15 cellular contexts compared by ENCODE assay signal in genomic region chr16:87615621-87616041, GRCh38. TPM values are rescaled to one million over a fixed set of nuclear protein-coding genes. Genes with fewer than 3 reads are reported as not detected.
A peak's percentile ranks its signal among the peaks of the same experiment; 100 is the strongest.
DNase-seq lines count a peak whose midpoint lies in the region; ATAC-seq, FAIRE-seq and TF ChIP-seq lines count a peak whose summit lies in the region.
"Had no signal": no experiment of that assay in that cellular context is flagged by ENCODE, and none has a peak within 500 bp of the region (broad histone marks: within the 10 kb centered on the region; RNA-seq: fewer than 3 reads in every experiment).

No MANE protein-coding gene starts in this region.

- no peak overlapping the region for H3K27ac Mint-ChIP-seq in GM23338
- H3K27ac Mint-ChIP-seq: CD8-positive, alpha-beta T cell had no signal

- no peak overlapping the region for H3K14ac ChIP-seq in neuronal stem cell (ENCODE audit: low read length)

- 74% methylated on average over 19 of the region's 19 CpGs for WGBS in right cardiac atrium
- no CpG with 5 or more reads among the region's 19 CpGs for WGBS in neuronal stem cell (ENCODE audit: extremely low coverage in 2 of 2, insufficient read length in 2 of 2, insufficient replicate concordance in 1 of 2), 2 donors

- DNase-seq in Right ventricle myocardium superior: peak; percentile 20
- DNase-seq in right cardiac atrium: no peak
- DNase-seq in kidney: peak; percentile 46
- no peak for DNase-seq in neuronal stem cell (ENCODE audit: low spot score)
- DNase-seq in activated gamma-delta T cell (lab: John Stamatoyannopoulos, UW): no peak
- DNase-seq in GM19238 (ENCODE audit: insufficient read length, low spot score): no peak
- no peak for DNase-seq in GM23338 (ENCODE audit: low spot score)
- DNase-seq: 8988T; Calu3; CD8-positive, alpha-beta T cell; DMS79 treated with DMSO at 0.1 percent for 48 hours; GF-D8; HCEC 1CT had no signal

- no peak overlapping the region for H2BK12ac ChIP-seq in neuronal stem cell (ENCODE audit: low read length)

- H2BK120ac ChIP-seq in neuronal stem cell (ENCODE audit: low read depth, low read length): no peak overlapping the region

- H4K8ac ChIP-seq in neuronal stem cell (ENCODE audit: low read depth, low read length): no peak overlapping the region

- H3K27ac ChIP-seq in right cardiac atrium (ENCODE audit: low read length) (no peak overlapping the region), kidney (ENCODE audit: low read depth in 2 of 2, low read length in 2 of 2) (no peak overlapping the region), neuronal stem cell (replicated peaks; ENCODE audit: low read length) (no peak overlapping the region), GM23338 (ENCODE audit: low read depth) (no peak overlapping the region)
- H3K27ac ChIP-seq: BLaER1 treated with 17β-estradiol and CSF1 and Interleukin-3, amounts not matched to agents 10 nM and 100 nM had no signal

- H3K4me3 Mint-ChIP-seq in GM23338: no peak overlapping the region
- H3K4me3 Mint-ChIP-seq: CD8-positive, alpha-beta T cell had no signal

- no peaks in the 10 kb centered on the region for H3K36me3 ChIP-seq in kidney (ENCODE audit: control insufficient read depth in 1 of 2, insufficient read depth in 2 of 2, low read length in 2 of 2)
- H3K36me3 ChIP-seq in neuronal stem cell (replicated peaks in 1 of 2; ENCODE audit: control insufficient read depth in 2 of 2, insufficient read depth in 2 of 2, low read length in 2 of 2): no peaks in the 10 kb centered on the region
- no peaks in the 10 kb centered on the region for H3K36me3 ChIP-seq in GM23338 (ENCODE audit: insufficient read depth)
- H3K36me3 ChIP-seq: BLaER1 treated with 17β-estradiol and CSF1 and Interleukin-3, amounts not matched to agents 10 nM and 100 nM had no signal

- H3K4me1 ChIP-seq in right cardiac atrium (ENCODE audit: control insufficient read depth, insufficient read depth, low read length) (no peaks in the 10 kb centered on the region), kidney (ENCODE audit: control insufficient read depth in 1 of 2, insufficient read depth in 1 of 2, low read depth in 1 of 2, low read length in 2 of 2) (no peaks in the 10 kb centered on the region), neuronal stem cell (ENCODE audit: control insufficient read depth in 2 of 2, insufficient read depth in 1 of 2, low read depth in 1 of 2, low read length in 2 of 2) (peaks cover 0 to 8% of the 10 kb centered on the region in 2 donors), GM23338 (ENCODE audit: insufficient read depth) (no peaks in the 10 kb centered on the region; the same call in 1 of the 2 replicates)

- H4K91ac ChIP-seq in neuronal stem cell (ENCODE audit: low read depth, low read length, poor library complexity): no peak overlapping the region

- no peaks in the 10 kb centered on the region for H3K9me2 ChIP-seq in GM23338 (ENCODE audit: insufficient read depth)

- H3K23ac ChIP-seq in neuronal stem cell (ENCODE audit: low read depth, low read length, poor library complexity): peak overlapping the region; percentile 43

- H3K4me3 ChIP-seq in right cardiac atrium (ENCODE audit: low read length) (no peak overlapping the region), kidney (ENCODE audit: low read length in 2 of 2) (no peak overlapping the region), neuronal stem cell (ENCODE audit: low read length in 2 of 2) (no peak overlapping the region), GM23338 (no peak overlapping the region)
- H3K4me3 ChIP-seq: BLaER1 treated with 17β-estradiol and CSF1 and Interleukin-3, amounts not matched to agents 10 nM and 100 nM had no signal

- H3K9me3 ChIP-seq in right cardiac atrium (ENCODE audit: control insufficient read depth, low read length) (no peaks in the 10 kb centered on the region), kidney (ENCODE audit: control insufficient read depth in 1 of 2, low read length in 2 of 2) (no peaks in the 10 kb centered on the region), neuronal stem cell (replicated peaks in 1 of 2; ENCODE audit: control insufficient read depth in 2 of 2, insufficient read depth in 1 of 2, low read depth in 1 of 2, low read length in 2 of 2) (no peaks in the 10 kb centered on the region)
- H3K9me3 ChIP-seq: BLaER1 treated with 17β-estradiol and CSF1 and Interleukin-3, amounts not matched to agents 10 nM and 100 nM had no signal

- peaks cover 10% of the 10 kb centered on the region for H3K27me3 Mint-ChIP-seq in GM23338 (ENCODE audit: insufficient read depth, low read depth, poor library complexity)

- H3K4ac ChIP-seq in neuronal stem cell (ENCODE audit: low read length): no peak overlapping the region

- H3K36me3 Mint-ChIP-seq in GM23338 (ENCODE audit: low read depth): no peaks in the 10 kb centered on the region; the same call in 2 of the 3 replicates
- H3K36me3 Mint-ChIP-seq: CD8-positive, alpha-beta T cell had no signal

- H3K27me3 ChIP-seq in right cardiac atrium (ENCODE audit: control insufficient read depth, insufficient read depth) (no peaks in the 10 kb centered on the region), neuronal stem cell (ENCODE audit: control insufficient read depth in 3 of 3, insufficient read depth in 3 of 3, low read depth in 1 of 3, low read length in 3 of 3) (peaks cover 0 to 17% (median 0%) of the 10 kb centered on the region in 3 experiments), GM23338 (ENCODE audit: insufficient read depth) (no peaks in the 10 kb centered on the region)

- no peaks in the 10 kb centered on the region for H3F3A ChIP-seq in GM23338 (replicated peaks; ENCODE audit: low read depth)

- H3K4me1 Mint-ChIP-seq in GM23338: peaks cover 16% of the 10 kb centered on the region

- peaks cover 6% of the 10 kb centered on the region; the same call in 1 of the 2 replicates for H4K20me1 ChIP-seq in GM23338 (replicated peaks; ENCODE audit: insufficient read depth)

- H3K79me1 ChIP-seq in neuronal stem cell (ENCODE audit: low read depth, low read length): peaks cover 3% of the 10 kb centered on the region

- peak overlapping the region; percentile 57 for H3K18ac ChIP-seq in neuronal stem cell (ENCODE audit: low read length)

- H2BK5ac ChIP-seq in neuronal stem cell (ENCODE audit: low read length): no peak overlapping the region

- no peak for TF ChIP-seq CTCF in kidney (IDR thresholded peaks at IDR 0.05; ENCODE audit: borderline replicate concordance, extremely low read depth, insufficient read depth)
- no peak for TF ChIP-seq CTCF in GM23338 (conservative IDR thresholded peaks at IDR 0.05; ENCODE audit: low read depth in 2 of 2)

- H3K9me3 Mint-ChIP-seq in GM23338: no peaks in the 10 kb centered on the region; the same call in 2 of the 3 replicates
- H3K9me3 Mint-ChIP-seq: CD8-positive, alpha-beta T cell had no signal

- intact Hi-C loops in Right ventricle myocardium superior (cut with DNase I) (no loop called here), right cardiac atrium (cut with DNase I) (no loop called here), kidney (cut with DNase I) (no loop called here)

- no peak overlapping the region for H2AFZ ChIP-seq in neuronal stem cell (ENCODE audit: low read length)
- H2AFZ ChIP-seq in GM23338: no peak overlapping the region

- H3K9ac ChIP-seq in kidney (ENCODE audit: low read length in 2 of 2) (no peak overlapping the region), neuronal stem cell (ENCODE audit: low read depth, low read length, poor library complexity) (no peak overlapping the region)
- H3K9ac ChIP-seq: BLaER1 treated with 17β-estradiol and CSF1 and Interleukin-3, amounts not matched to agents 10 nM and 100 nM had no signal

- H3K4me2 ChIP-seq in neuronal stem cell (ENCODE audit: insufficient read depth, low read length, poor library complexity, severe bottlenecking) (no peak overlapping the region), GM23338 (no peak overlapping the region)
- H3K4me2 ChIP-seq: BLaER1 treated with 17β-estradiol and CSF1 and Interleukin-3, amounts not matched to agents 10 nM and 100 nM had no signal

- ATAC-seq in Right ventricle myocardium superior (ENCODE audit: poor library complexity) (no peak), right cardiac atrium (no peak), GM23338 (no peak)
- ATAC-seq: CD8-positive, alpha-beta T cell had no signal

- no peak overlapping the region for H2AK5ac ChIP-seq in neuronal stem cell (ENCODE audit: low read depth, low read length)

- FAIRE-seq in kidney (lab: Jason Lieb, UNC): no peak

- peaks cover 20% of the 10 kb centered on the region for H3K79me2 ChIP-seq in GM23338 (replicated peaks; ENCODE audit: insufficient read depth)

- no peak overlapping the region for H2BK15ac ChIP-seq in neuronal stem cell (ENCODE audit: low read length)

TF ChIP-seq in GM23338, 12 proteins besides CTCF, POLR2A, EP300 and RAD21 (continues in another document):
- no peak for TF ChIP-seq JUNB (IDR thresholded peaks at IDR 0.05; ENCODE audit: unreplicated experiment)

RNA-seq across cellular contexts. Expression of gene JPH3, which starts 13.3 kb away (rescaled TPM):
- total RNA-seq in Right ventricle myocardium superior (0.08 TPM), right cardiac atrium (under 1 TPM; 0.09 to 0.32 (median 0.21) TPM), kidney (0.69 TPM)
- polyA plus RNA-seq in right cardiac atrium (0.11 TPM), kidney (ENCODE audit: insufficient read depth, low read depth, low replicate concordance) (not detected), GM23338 (2016; fragmentation: Nextera tagmentation; extraction: Ambion mirVana) (8.4 and 8.8 TPM in 2 replicates)
- polyA plus RNA-seq in neuronal stem cell (2013, experiment 1 of 2): 18.1 TPM
- polyA plus RNA-seq in neuronal stem cell (2013, experiment 2 of 2): 17.6 TPM
- total RNA-seq in GM23338 (2014; rRNA removed; shearing (Covaris generic)): 35.2 and 38.3 TPM in 2 replicates
- total RNA-seq: CD8-positive, alpha-beta T cell; HT-29 had no signal

Comparison
In these comparisons a context has a peak if more than half of its experiments do, and no peak if none do; other contexts are left out.
1. DNase-seq: peak in Right ventricle myocardium superior (single experiment) and kidney (single experiment); none in right cardiac atrium (0 of 3), neuronal stem cell (single experiment), activated gamma-delta T cell (single experiment), GM19238 (single experiment) and GM23338 (single experiment).
2. RNA of gene JPH3, which starts 13.3 kb away (total RNA-seq): 35.2 to 38.3 TPM in GM23338; 0.69 TPM in kidney (single experiment), 0.09 to 0.32 TPM in right cardiac atrium and 0.08 TPM in Right ventricle myocardium superior (single experiment); every median in the first group is over 10 times any median in the second.